ENCODE assay signal across 33 cellular contexts in the genomic region with DNA sequence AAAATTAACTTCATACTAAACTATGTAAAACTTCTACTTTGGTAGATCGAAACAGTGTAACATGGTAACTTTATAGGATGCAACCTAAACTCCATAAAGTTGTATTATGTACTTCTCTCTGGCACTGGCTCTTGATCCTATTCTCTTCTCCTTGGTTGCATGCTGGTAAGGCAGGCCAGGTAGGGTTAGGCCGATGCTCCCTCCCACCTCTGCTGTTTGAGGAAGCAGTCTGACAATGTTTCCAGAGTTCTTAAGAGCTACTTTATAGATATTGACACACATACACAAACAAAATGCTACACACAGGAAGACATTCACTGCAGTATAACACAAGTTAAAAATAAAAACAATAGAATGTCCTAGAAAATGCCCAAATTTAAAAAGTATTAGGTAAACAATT.
"Had no signal": no experiment of that assay in that cellular context is flagged by ENCODE, and none has a peak within 500 bp of the region (broad histone marks: within the 10 kb centered on the region; RNA-seq: fewer than 3 reads in every experiment).

No MANE protein-coding gene starts in this region.

- H3K9me3 Mint-ChIP-seq: activated CD4-positive, alpha-beta memory T cell treated with anti-CD3 and anti-CD28 coated beads, Interleukin-2, amount 10 ng/mL, durations not matched to agents 7 days and 5 days; activated CD4-positive, alpha-beta T cell treated with anti-CD3 and anti-CD28 coated beads, Interleukin-2, amount 10 ng/mL, durations not matched to agents 24 days and 14 days; stimulated activated memory B cell treated with anti-CD40 and anti-IgM and Interleukin-4, amounts not matched to agents 10 μg/mL and 1 μg/mL and 100 μg/mL, for 72 hours; stimulated activated naive CD8-positive, alpha-beta T cell treated with anti-CD3 and anti-CD28 coated beads, Interleukin-15, amount 100 ng/mL, for 72 hours had no signal

- H3K4me3 Mint-ChIP-seq: activated CD4-positive, alpha-beta memory T cell treated with anti-CD3 and anti-CD28 coated beads, Interleukin-2, amount 10 ng/mL, durations not matched to agents 7 days and 5 days; activated CD4-positive, alpha-beta T cell treated with anti-CD3 and anti-CD28 coated beads, Interleukin-2, amount 10 ng/mL, durations not matched to agents 24 days and 14 days; activated CD8-positive, alpha-beta memory T cell treated with anti-CD3 and anti-CD28 coated beads, Interleukin-2, amount 10 ng/mL, durations not matched to agents 7 days and 5 days; activated naive CD8-positive, alpha-beta T cell; stimulated activated memory B cell treated with anti-CD40 and anti-IgM and Interleukin-4, amounts not matched to agents 10 μg/mL and 1 μg/mL and 100 μg/mL, for 72 hours; stimulated activated naive CD8-positive, alpha-beta T cell treated with anti-CD3 and anti-CD28 coated beads, Interleukin-15, amount 100 ng/mL, for 72 hours; T-helper 17 cell had no signal

- H3K27ac Mint-ChIP-seq: activated CD4-positive, alpha-beta memory T cell treated with anti-CD3 and anti-CD28 coated beads, Interleukin-2, amount 10 ng/mL, durations not matched to agents 7 days and 5 days; activated CD4-positive, alpha-beta T cell treated with anti-CD3 and anti-CD28 coated beads, Interleukin-2, amount 10 ng/mL, durations not matched to agents 24 days and 14 days; activated CD8-positive, alpha-beta memory T cell treated with anti-CD3 and anti-CD28 coated beads, Interleukin-2, amount 10 ng/mL, durations not matched to agents 7 days and 5 days; activated naive CD8-positive, alpha-beta T cell; stimulated activated memory B cell treated with anti-CD40 and anti-IgM and Interleukin-4, amounts not matched to agents 10 μg/mL and 1 μg/mL and 100 μg/mL, for 72 hours; stimulated activated naive CD8-positive, alpha-beta T cell treated with anti-CD3 and anti-CD28 coated beads, Interleukin-15, amount 100 ng/mL, for 72 hours; T-helper 17 cell had no signal

- DNase-seq: activated CD4-positive, alpha-beta memory T cell treated with anti-CD3 and anti-CD28 coated beads, Interleukin-2, amount 10 ng/mL, durations not matched to agents 7 days and 5 days; activated CD4-positive, alpha-beta T cell treated with anti-CD3 and anti-CD28 coated beads, Interleukin-2, amount 10 ng/mL, durations not matched to agents 24 days and 14 days; activated CD4-positive, CD25-positive, alpha-beta regulatory T cell treated with anti-CD3 and anti-CD28 coated beads, Interleukin-2, amount 50 U/mL, for 72 hours; activated CD8-positive, alpha-beta memory T cell treated with anti-CD3 and anti-CD28 coated beads, Interleukin-2, amount 10 ng/mL, durations not matched to agents 7 days and 5 days; activated effector memory CD4-positive, alpha-beta T cell treated with Interleukin-2 at 50 U/mL for 16 hours; activated naive CD4-positive, alpha-beta T cell treated with Interleukin-2 at 50 U/mL for 16 hours; aorta; body of pancreas; cortex of kidney; foreskin keratinocyte; heart left ventricle; hypothalamus; lower lobe of right lung; mesenchymal stem cell; nucleus accumbens; pancreas; psoas muscle; sigmoid colon; small intestine; stimulated activated CD4-positive, alpha-beta T cell treated with anti-CD3 and anti-CD28 coated beads, Interleukin-1b, Interleukin-23, amount 100 ng/mL, for 48 hours; stimulated activated CD4-positive, alpha-beta T cell treated with anti-CD3 and anti-CD28 coated beads, Interleukin-4, amount 100 ng/mL, for 4 hours; stimulated activated CD8-positive, alpha-beta memory T cell treated with anti-CD3 and anti-CD28 coated beads, Interleukin-4, amount 100 ng/mL, for 48 hours; stimulated activated naive CD8-positive, alpha-beta T cell treated with anti-CD3 and anti-CD28 coated beads, Interleukin-15, amount 100 ng/mL, for 72 hours; substantia nigra; T-helper 17 cell; T1000; upper lobe of left lung; WERI-Rb-1 had no signal

- ATAC-seq: activated CD8-positive, alpha-beta memory T cell treated with anti-CD3 and anti-CD28 coated beads, Interleukin-2, amount 10 ng/mL, durations not matched to agents 7 days and 5 days; body of pancreas; foreskin keratinocyte; heart left ventricle; left lobe of liver; psoas muscle; stimulated activated memory B cell treated with anti-CD40 and anti-IgM and Interleukin-4, amounts not matched to agents 10 μg/mL and 1 μg/mL and 100 μg/mL, for 72 hours; stimulated activated naive CD8-positive, alpha-beta T cell treated with anti-CD3 and anti-CD28 coated beads, Interleukin-15, amount 100 ng/mL, for 72 hours; T-helper 17 cell had no signal

- H3K36me3 ChIP-seq: esophagus muscularis mucosa, pancreas, sigmoid colon, upper lobe of left lung, WERI-Rb-1 had no signal

- H3K27me3 ChIP-seq: body of pancreas, cardiac muscle cell, esophagus muscularis mucosa, foreskin keratinocyte, heart left ventricle, pancreas, sigmoid colon, upper lobe of left lung had no signal

- H3K9me3 ChIP-seq: body of pancreas, esophagus muscularis mucosa, heart left ventricle, lower lobe of right lung, pancreas, psoas muscle, sigmoid colon, upper lobe of left lung had no signal

- H3K27ac ChIP-seq: body of pancreas, cardiac muscle cell, esophagus muscularis mucosa, heart left ventricle, lower lobe of right lung, pancreas, psoas muscle, sigmoid colon, upper lobe of left lung, WERI-Rb-1 had no signal

- H3K4me1 ChIP-seq: esophagus muscularis mucosa, psoas muscle had no signal

- H3K27me3 Mint-ChIP-seq: activated CD4-positive, alpha-beta memory T cell treated with anti-CD3 and anti-CD28 coated beads, Interleukin-2, amount 10 ng/mL, durations not matched to agents 7 days and 5 days; activated CD4-positive, alpha-beta T cell treated with anti-CD3 and anti-CD28 coated beads, Interleukin-2, amount 10 ng/mL, durations not matched to agents 24 days and 14 days; activated CD8-positive, alpha-beta memory T cell treated with anti-CD3 and anti-CD28 coated beads, Interleukin-2, amount 10 ng/mL, durations not matched to agents 7 days and 5 days; activated naive CD8-positive, alpha-beta T cell; stimulated activated memory B cell treated with anti-CD40 and anti-IgM and Interleukin-4, amounts not matched to agents 10 μg/mL and 1 μg/mL and 100 μg/mL, for 72 hours; stimulated activated naive CD8-positive, alpha-beta T cell treated with anti-CD3 and anti-CD28 coated beads, Interleukin-15, amount 100 ng/mL, for 72 hours; T-helper 17 cell had no signal

- H3K4me3 ChIP-seq: body of pancreas, cardiac muscle cell, esophagus muscularis mucosa, heart left ventricle, lower lobe of right lung, pancreas, psoas muscle, sigmoid colon, upper lobe of left lung had no signal
